16 cellular contexts compared by ENCODE assay signal in the genomic region with DNA sequence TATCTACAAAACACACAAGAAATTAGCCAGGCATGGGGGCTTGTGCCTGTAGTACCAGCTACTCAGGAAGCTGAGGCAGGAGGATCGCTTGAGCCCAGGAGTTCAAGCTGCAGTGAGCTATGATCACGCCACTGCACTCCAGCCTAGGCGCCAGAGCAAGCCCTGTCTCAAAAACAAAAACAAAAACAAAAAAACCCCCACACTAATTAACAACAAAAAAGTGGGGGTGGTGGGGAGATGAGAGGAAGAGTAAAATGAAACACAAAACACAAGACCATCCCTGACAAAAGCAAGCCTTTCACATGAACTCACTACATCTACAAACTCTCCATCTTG. TPM values are rescaled to one million over a fixed set of nuclear protein-coding genes. Genes with fewer than 3 reads are reported as not detected.
DNase-seq lines count a peak whose midpoint lies in the region; ATAC-seq, FAIRE-seq and TF ChIP-seq lines count a peak whose summit lies in the region.
"Had no signal": no experiment of that assay in that cellular context is flagged by ENCODE, and none has a peak within 500 bp of the region (broad histone marks: within the 10 kb centered on the region; RNA-seq: fewer than 3 reads in every experiment).

No MANE protein-coding gene starts in this region.

- intact Hi-C loops in esophagus muscularis mucosa (cut with DNase I): loop anchor here (5.0 kb wide), 1 partner anchor 54 kb away; the partner anchor contains the start of gene HECTD1

- no peak overlapping the region for H3K18ac ChIP-seq in neuronal stem cell (ENCODE audit: low read length)

- no peak overlapping the region for H3K4ac ChIP-seq in neuronal stem cell (ENCODE audit: low read length)

- ATAC-seq in A549 (no peak), esophagus mucosa (no peak), WTC11 (no peak)

- H3K4me3 Mint-ChIP-seq in WTC11: no peak overlapping the region
- H3K4me3 Mint-ChIP-seq: activated T-helper 1 cell treated with anti-CD3 and anti-CD28 coated beads, Interleukin-12 subunit alpha, Interleukin-12 subunit beta, Interleukin-2, Interleukin-4 antibody, amounts not matched to agents 30 ng/mL and 10 ng/mL and 1 ng/mL, durations not matched to agents 14 hours and 24 hours and 36 hours; CD8-positive, alpha-beta memory T cell; stimulated activated memory B cell treated with anti-CD40 and anti-IgM and Interleukin-4, amounts not matched to agents 10 μg/mL and 1 μg/mL and 100 μg/mL, for 72 hours had no signal

- no peak overlapping the region for H4K91ac ChIP-seq in neuronal stem cell (ENCODE audit: low read depth, low read length, poor library complexity)

- TF ChIP-seq POLR2A in A549 (IDR thresholded peaks at IDR 0.05; ENCODE audit: low read length) (no peak), esophagus muscularis mucosa (IDR thresholded peaks at IDR 0.05; ENCODE audit: low read depth) (no peak)

- peaks cover 10% of the 10 kb centered on the region for H3K4me1 Mint-ChIP-seq in WTC11

- no peak overlapping the region for H2BK120ac ChIP-seq in neuronal stem cell (ENCODE audit: low read depth, low read length)

- DNase-seq in A549 (ENCODE audit: low read depth in 1 of 2, low spot score in 1 of 2): no peak
- DNase-seq in Karpas-422: no peak
- DNase-seq in esophagus muscularis mucosa (ENCODE audit: extremely low spot score): no peak
- no peak for DNase-seq in neuronal stem cell (ENCODE audit: low spot score)
- no peak for DNase-seq in activated effector memory CD4-positive, alpha-beta T cell treated with Interleukin-2 at 50 U/mL for 16 hours
- DNase-seq in NCI-H187 (lab: John Stamatoyannopoulos, UW): no peak
- no peak for DNase-seq in WTC11 (ENCODE audit: low spot score)
- DNase-seq: CD8-positive, alpha-beta memory T cell; cerebellar nuclear complex; glutamatergic neuron; Right ventricle myocardium superior; T-helper 1 cell had no signal

- no peak overlapping the region for H3K23ac ChIP-seq in neuronal stem cell (ENCODE audit: low read depth, low read length, poor library complexity)

- peaks cover 44% of the 10 kb centered on the region for H3K4me1 ChIP-seq in A549
- peaks cover 37% of the 10 kb centered on the region for H3K4me1 ChIP-seq in Karpas-422 (ENCODE audit: low read length)
- peaks cover 38 to 56% (median 49%) of the 10 kb centered on the region in 4 donors for H3K4me1 ChIP-seq in esophagus muscularis mucosa
- H3K4me1 ChIP-seq in neuronal stem cell (ENCODE audit: control insufficient read depth in 2 of 2, insufficient read depth in 1 of 2, low read depth in 1 of 2, low read length in 2 of 2): peaks cover 6 to 10% of the 10 kb centered on the region in 2 donors

- peak overlapping the region; percentile 37 for H3K4me2 ChIP-seq in A549
- peak overlapping the region; percentile 59 for H3K4me2 ChIP-seq in Karpas-422 (ENCODE audit: low read depth, low read length, poor library complexity, severe bottlenecking)
- no peak overlapping the region for H3K4me2 ChIP-seq in neuronal stem cell (ENCODE audit: insufficient read depth, low read length, poor library complexity, severe bottlenecking)

- H3K4me3 ChIP-seq in A549 (no peak overlapping the region), Karpas-422 (ENCODE audit: low read length) (peak overlapping the region; percentile 33), esophagus muscularis mucosa (no peak overlapping the region), neuronal stem cell (ENCODE audit: low read length in 2 of 2) (no peak overlapping the region)

- POLR2A ChIA-PET in A549 (lab: Yijun Ruan, JAX) (interaction anchor here (1.1 kb wide), 1 partner anchor 54 kb away, joined by 4 read pairs; the partner anchor contains the start of gene HECTD1), WTC11 (lab: Charles Lee) (interaction anchor here (1.0 kb wide), 1 partner anchor 31 kb away, joined by 3 read pairs; no protein-coding TSS in a partner anchor)

- peak overlapping the region; percentile 53 for H3K9ac ChIP-seq in Karpas-422 (ENCODE audit: low read length)
- no peak overlapping the region for H3K9ac ChIP-seq in neuronal stem cell (ENCODE audit: low read depth, low read length, poor library complexity)

- TF ChIP-seq EP300 in A549 (IDR thresholded peaks at IDR 0.05) (no peak), esophagus muscularis mucosa (IDR thresholded peaks at IDR 0.05) (no peak)

- CTCF ChIA-PET in A549 (lab: Yijun Ruan, JAX): interaction anchor here (1.1 to 1.7 kb wide), 2 partner anchors 38 to 54 kb away, joined by 3 to 5 read pairs; partner anchors contain the start of gene HECTD1
- CTCF ChIA-PET in WTC11 (lab: Charles Lee): interaction anchor here (1.0 kb wide), 1 partner anchor 54 kb away, joined by 5 read pairs; the partner anchor contains the start of gene HECTD1

- H3K27me3 Mint-ChIP-seq in WTC11 (ENCODE audit: low read depth): no peaks in the 10 kb centered on the region
- H3K27me3 Mint-ChIP-seq: CD8-positive, alpha-beta memory T cell; stimulated activated memory B cell treated with anti-CD40 and anti-IgM and Interleukin-4, amounts not matched to agents 10 μg/mL and 1 μg/mL and 100 μg/mL, for 72 hours had no signal

- H3K79me1 ChIP-seq in neuronal stem cell (ENCODE audit: low read depth, low read length): no peaks in the 10 kb centered on the region

- H3K9me2 ChIP-seq in Karpas-422 (replicated peaks; ENCODE audit: insufficient read depth, low read length): no peaks in the 10 kb centered on the region

- H3K27me3 ChIP-seq in Karpas-422 (ENCODE audit: low read length) (no peaks in the 10 kb centered on the region), esophagus muscularis mucosa (no peaks in the 10 kb centered on the region), neuronal stem cell (ENCODE audit: control insufficient read depth in 3 of 3, insufficient read depth in 3 of 3, low read depth in 1 of 3, low read length in 3 of 3) (no peaks in the 10 kb centered on the region)

- H3K27ac Mint-ChIP-seq in WTC11: no peak overlapping the region
- H3K27ac Mint-ChIP-seq: activated T-helper 1 cell treated with anti-CD3 and anti-CD28 coated beads, Interleukin-12 subunit alpha, Interleukin-12 subunit beta, Interleukin-2, Interleukin-4 antibody, amounts not matched to agents 30 ng/mL and 10 ng/mL and 1 ng/mL, durations not matched to agents 14 hours and 24 hours and 36 hours; CD8-positive, alpha-beta memory T cell; stimulated activated memory B cell treated with anti-CD40 and anti-IgM and Interleukin-4, amounts not matched to agents 10 μg/mL and 1 μg/mL and 100 μg/mL, for 72 hours had no signal

- peaks cover 15% of the 10 kb centered on the region for H3K9me3 Mint-ChIP-seq in WTC11
- H3K9me3 Mint-ChIP-seq: activated T-helper 1 cell treated with anti-CD3 and anti-CD28 coated beads, Interleukin-12 subunit alpha, Interleukin-12 subunit beta, Interleukin-2, Interleukin-4 antibody, amounts not matched to agents 30 ng/mL and 10 ng/mL and 1 ng/mL, durations not matched to agents 14 hours and 24 hours and 36 hours; CD8-positive, alpha-beta memory T cell; stimulated activated memory B cell treated with anti-CD40 and anti-IgM and Interleukin-4, amounts not matched to agents 10 μg/mL and 1 μg/mL and 100 μg/mL, for 72 hours had no signal

- H3K9me3 ChIP-seq in A549: peaks cover 6% of the 10 kb centered on the region; the same call in 1 of the 3 replicates
- H3K9me3 ChIP-seq in Karpas-422 (ENCODE audit: low read length): no peaks in the 10 kb centered on the region; the same call in 1 of the 2 replicates
- H3K9me3 ChIP-seq in esophagus muscularis mucosa: no peaks in the 10 kb centered on the region
- no peaks in the 10 kb centered on the region for H3K9me3 ChIP-seq in neuronal stem cell (replicated peaks in 1 of 2; ENCODE audit: control insufficient read depth in 2 of 2, insufficient read depth in 1 of 2, low read depth in 1 of 2, low read length in 2 of 2)

- no peak overlapping the region for H2BK5ac ChIP-seq in neuronal stem cell (ENCODE audit: low read length)

- WGBS in A549 (ENCODE audit: missing lambda C conversion rate): 94% methylated on average over 3 of the region's 3 CpGs
- 100% methylated on average over 3 of the region's 3 CpGs for WGBS in esophagus muscularis mucosa
- WGBS in neuronal stem cell (ENCODE audit: extremely low coverage in 2 of 2, insufficient read length in 2 of 2, insufficient replicate concordance in 1 of 2), 2 donors: no CpG with 5 or more reads among the region's 3 CpGs

- H2AK5ac ChIP-seq in neuronal stem cell (ENCODE audit: low read depth, low read length): no peak overlapping the region

- no peak for TF ChIP-seq RAD21 in A549 (conservative IDR thresholded peaks at IDR 0.05 in 1 of 2, IDR thresholded peaks at IDR 0.05 in 1 of 2)

- H2AFZ ChIP-seq in Karpas-422 (ENCODE audit: low read length): peak overlapping the region; percentile 91
- peak overlapping the region; percentile 77 for H2AFZ ChIP-seq in neuronal stem cell (ENCODE audit: low read length)

- no peaks in the 10 kb centered on the region for H4K20me1 ChIP-seq in Karpas-422 (ENCODE audit: insufficient read depth, low read depth, low read length)

- H3K79me2 ChIP-seq in Karpas-422 (ENCODE audit: low read length): no peaks in the 10 kb centered on the region

- no peak overlapping the region for H2BK15ac ChIP-seq in neuronal stem cell (ENCODE audit: low read length)

- peaks cover 3% of the 10 kb centered on the region; the same call in 1 of the 2 replicates for H3K36me3 Mint-ChIP-seq in WTC11
- H3K36me3 Mint-ChIP-seq: stimulated activated memory B cell treated with anti-CD40 and anti-IgM and Interleukin-4, amounts not matched to agents 10 μg/mL and 1 μg/mL and 100 μg/mL, for 72 hours had no signal

- no peak for FAIRE-seq in A549 (lab: Jason Lieb, UNC)
- FAIRE-seq: islet of Langerhans had no signal

- H3K36me3 ChIP-seq in Karpas-422 (ENCODE audit: insufficient read depth, low read length) (no peaks in the 10 kb centered on the region), esophagus muscularis mucosa (no peaks in the 10 kb centered on the region), neuronal stem cell (replicated peaks in 1 of 2; ENCODE audit: control insufficient read depth in 2 of 2, insufficient read depth in 2 of 2, low read length in 2 of 2) (no peaks in the 10 kb centered on the region)

- no peak overlapping the region for H4K8ac ChIP-seq in neuronal stem cell (ENCODE audit: low read depth, low read length)

- TF ChIP-seq CTCF in A549 (IDR thresholded peaks at IDR 0.05): no peak
- no peak for TF ChIP-seq CTCF in esophagus muscularis mucosa (IDR thresholded peaks at IDR 0.05)
- no peak for TF ChIP-seq CTCF in WTC11 (IDR thresholded peaks at IDR 0.05)

- H3K27ac ChIP-seq in A549 (peak overlapping the region; percentile 13 to 73; a peak in 4 of 6 replicates), Karpas-422 (ENCODE audit: low read length) (peak overlapping the region; percentile 88), esophagus muscularis mucosa (replicated peaks in 1 of 4) (peak overlapping the region; percentile 84 to 91 (median 89)), neuronal stem cell (replicated peaks; ENCODE audit: low read length) (peak overlapping the region; percentile 34)

- no peak overlapping the region for H2BK12ac ChIP-seq in neuronal stem cell (ENCODE audit: low read length)

- no peak overlapping the region for H3K14ac ChIP-seq in neuronal stem cell (ENCODE audit: low read length)

RNA-seq across cellular contexts. Expression of gene HECTD1, which starts 53.9 kb away (rescaled TPM):
- polyA plus RNA-seq in A549 (2011; rRNA removed) (149 and 154 TPM in 2 replicates), A549 (2017; fragmentation: RNase III; extraction: RNeasy Plus Mini Kit Qiagen cat#74134 plus additional on column Dnase treatment) (58.8 to 60.9 TPM (median 60.7 TPM) in 3 replicates)
- 29.0 and 29.7 TPM in 2 replicates for polyA plus RNA-seq in A549 (2012; cell fraction: cytosol; rRNA removed)
- polyA plus RNA-seq in A549 (2012; cell fraction: nucleus; rRNA removed): 42.1 and 64.3 TPM in 2 replicates
- 319 and 375 TPM in 2 replicates for polyA minus RNA-seq in A549 (2011; rRNA and poly(A)+ RNA removed)
- total RNA-seq in Karpas-422 (2014; rRNA removed; shearing (Covaris generic); ENCODE audit: low replicate concordance): 314 and 317 TPM in 2 replicates
- total RNA-seq in esophagus muscularis mucosa (100 to 1,000 TPM; 177 to 224 (median 206) TPM), esophagus mucosa (174 TPM), WTC11 (2021) (81.7 to 89.1 TPM (median 88.5 TPM) in 3 replicates)
- polyA plus RNA-seq in neuronal stem cell (2013, experiment 1 of 2): 37.9 TPM
- 42.1 TPM for polyA plus RNA-seq in neuronal stem cell (2013, experiment 2 of 2)

Comparison
In these comparisons a context has a peak if more than half of its experiments do, and no peak if none do; other contexts are left out.
1. H3K27ac ChIP-seq: peak in every context shown above with its lines; median percentile 89 in esophagus muscularis mucosa; 88 in Karpas-422; 43 in A549; 34 in neuronal stem cell.